In genomic region chr19:28504139-28504538, GRCh38 we compare ENCODE assay signal across 30 cellular contexts.
DNase-seq lines count a peak whose midpoint lies in the region; ATAC-seq, FAIRE-seq and TF ChIP-seq lines count a peak whose summit lies in the region.
"Had no signal": no experiment of that assay in that cellular context is flagged by ENCODE, and none has a peak within 500 bp of the region (broad histone marks: within the 10 kb centered on the region; RNA-seq: fewer than 3 reads in every experiment).

No MANE protein-coding gene starts in this region.

- peaks cover 7% of the 10 kb centered on the region for H3K27me3 ChIP-seq in left ventricle myocardium inferior (ENCODE audit: low read depth)
- H3K27me3 ChIP-seq: brain microvascular endothelial cell had no signal

- peak overlapping the region; percentile 77 to 98 (median 92) for H3K27ac Mint-ChIP-seq in immature natural killer cell
- no peak overlapping the region for H3K27ac Mint-ChIP-seq in endothelial cell (ENCODE audit: unreplicated experiment)
- H3K27ac Mint-ChIP-seq: T-cell had no signal

- ATAC-seq in Right ventricle myocardium inferior (peak; percentile 16), GM18858 (IDR thresholded peaks at IDR 0.05; ENCODE audit: unreplicated experiment) (no peak)
- ATAC-seq: PC-3; sciatic nerve; stimulated activated naive CD8-positive, alpha-beta T cell treated with anti-CD3 and anti-CD28 coated beads, Interleukin-15, Interleukin-2, amounts not matched to agents 100 U/mL and 50 U/mL, for 24 hours; T-cell had no signal

- H3K4me3 Mint-ChIP-seq in immature natural killer cell: peak overlapping the region; percentile 23 to 71 (median 59)
- H3K4me3 Mint-ChIP-seq in endothelial cell (ENCODE audit: unreplicated experiment): no peak overlapping the region
- H3K4me3 Mint-ChIP-seq: nephron progenitor cell, T-cell had no signal

- H3K36me3 Mint-ChIP-seq in immature natural killer cell (peaks cover 0 to 5% (median 0%) of the 10 kb centered on the region in 3 donors), endothelial cell (ENCODE audit: low read depth, unreplicated experiment) (no peaks in the 10 kb centered on the region)
- H3K36me3 Mint-ChIP-seq: T-cell had no signal

- no peaks in the 10 kb centered on the region for H3K9me3 ChIP-seq in left ventricle myocardium inferior (replicated peaks)
- H3K9me3 ChIP-seq: thoracic aorta had no signal

- DNase-seq in Right ventricle myocardium inferior (ENCODE audit: missing footprints): no peak
- DNase-seq in left ventricle myocardium inferior: no peak
- DNase-seq in SKM-1 treated with dmso at 0.1 percent for 144 hours (lab: John Stamatoyannopoulos, UW; ENCODE audit: unreplicated experiment): peak; percentile 60
- no peak for DNase-seq in immature natural killer cell
- no peak for DNase-seq in urothelium cell line (ENCODE audit: low spot score)
- no peak for DNase-seq in endothelial cell (ENCODE audit: low spot score)
- DNase-seq in EL: no peak
- DNase-seq: activated gamma-delta T cell treated with Interleukin-2 at 50 U/mL for 16 hours; activated T-cell treated with anti-CD3 and anti-CD28 coated beads, Interleukin-2, amount 50 U/mL, for 1 hour; brain microvascular endothelial cell; effector memory CD4-positive, alpha-beta T cell; foreskin fibroblast; GDM1; midbrain; NCI-H1417; NCI-H2081 treated with DMSO at 0.1 percent for 48 hours; NCI-H345; nephron progenitor cell; PC-3; posterior cingulate gyrus; SHP77 treated with DMSO at 0.1 percent for 48 hours; stimulated activated CD4-positive, alpha-beta T cell treated with anti-CD3 and anti-CD28 coated beads, Interleukin-15, amount 100 ng/mL, for 24 hours; stimulated activated naive CD8-positive, alpha-beta T cell treated with anti-CD3 and anti-CD28 coated beads, Interleukin-15, Interleukin-2, amounts not matched to agents 100 U/mL and 50 U/mL, for 24 hours; T-cell had no signal

- H3K4me1 ChIP-seq in left ventricle myocardium inferior: no peaks in the 10 kb centered on the region

- H3K4me3 ChIP-seq in left ventricle myocardium inferior: no peak overlapping the region
- H3K4me3 ChIP-seq: thoracic aorta had no signal

- intact Hi-C loops in Right ventricle myocardium inferior (cut with DNase I): no loop called here
- intact Hi-C loops in left ventricle myocardium inferior (cut with micrococcal nuclease): no loop called here

- no peak overlapping the region for H3K27ac ChIP-seq in left ventricle myocardium inferior (replicated peaks)
- H3K27ac ChIP-seq: 22Rv1, brain microvascular endothelial cell, thoracic aorta had no signal

- peaks cover 5 to 11% (median 6%) of the 10 kb centered on the region in 3 donors for H3K27me3 Mint-ChIP-seq in immature natural killer cell (ENCODE audit: low read depth in 3 of 3)
- H3K27me3 Mint-ChIP-seq in endothelial cell (ENCODE audit: unreplicated experiment): no peaks in the 10 kb centered on the region

- TF ChIP-seq CTCF in left ventricle myocardium inferior (IDR thresholded peaks at IDR 0.05; ENCODE audit: borderline replicate concordance): no peak
- TF ChIP-seq CTCF in endothelial cell (IDR thresholded peaks at IDR 0.05; ENCODE audit: unreplicated experiment): no peak

- H3K9me3 Mint-ChIP-seq in immature natural killer cell (peaks cover 0 to 2% (median 0%) of the 10 kb centered on the region in 6 donors), endothelial cell (ENCODE audit: unreplicated experiment) (no peaks in the 10 kb centered on the region)
- H3K9me3 Mint-ChIP-seq: nephron progenitor cell had no signal

- H3K4me1 Mint-ChIP-seq in immature natural killer cell (peaks cover 93 to 100% of the 10 kb centered on the region in 2 donors), endothelial cell (ENCODE audit: unreplicated experiment) (no peaks in the 10 kb centered on the region)

- H3K36me3 ChIP-seq in left ventricle myocardium inferior: no peaks in the 10 kb centered on the region
- H3K36me3 ChIP-seq: brain microvascular endothelial cell, thoracic aorta had no signal

- FAIRE-seq in urothelium cell line (lab: Jason Lieb, UNC): peak; percentile 91
- FAIRE-seq: colon, TTC549 had no signal
